ENCODE assay signal across 9 cellular contexts in the genomic region with DNA sequence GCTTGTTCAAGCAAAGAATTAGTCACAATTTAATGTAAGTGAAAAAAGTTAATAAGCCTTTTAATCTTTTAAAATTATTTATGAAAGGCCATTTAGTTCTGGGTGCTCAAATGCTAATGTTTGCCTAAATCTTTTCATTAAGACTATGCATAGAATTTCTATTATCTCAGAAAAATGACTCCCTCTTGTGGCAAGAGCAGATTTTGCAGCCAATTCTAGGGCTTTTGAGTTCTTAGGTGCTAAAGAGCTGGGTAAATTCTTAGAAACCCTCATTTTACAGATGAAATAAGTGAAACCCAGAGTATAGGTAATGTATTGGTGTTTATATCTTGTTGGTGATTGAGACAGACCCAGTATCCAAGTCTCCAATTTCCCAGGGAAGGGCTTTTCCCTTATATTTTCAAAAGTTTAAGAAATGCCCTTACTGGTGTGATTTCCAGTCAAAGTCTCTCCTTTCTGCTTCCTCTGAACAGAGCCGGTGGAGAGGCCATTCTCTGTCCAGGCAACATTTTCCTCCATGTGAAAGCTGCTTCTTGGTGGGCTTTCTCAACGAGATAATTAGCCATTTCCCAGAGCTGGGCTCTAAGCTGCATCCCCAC. TPM values are rescaled to one million over a fixed set of nuclear protein-coding genes. Genes with fewer than 3 reads are reported as not detected.
A peak's percentile ranks its signal among the peaks of the same experiment; 100 is the strongest.
DNase-seq lines count a peak whose midpoint lies in the region; ATAC-seq, FAIRE-seq and TF ChIP-seq lines count a peak whose summit lies in the region.
"Had no signal": no experiment of that assay in that cellular context is flagged by ENCODE, and none has a peak within 500 bp of the region (broad histone marks: within the 10 kb centered on the region; RNA-seq: fewer than 3 reads in every experiment).

No MANE protein-coding gene starts in this region.

- dilution Hi-C loops in IMR-90 (cut with HindIII; ENCODE audit: low sequenced_read_pairs, unreplicated experiment) = no loop called here

- POLR2A ChIA-PET in GM10248 (lab: Yijun Ruan, JAX) (interaction anchor here (0.7 kb wide), 1 partner anchor 13 kb away, joined by 5 read pairs; no protein-coding TSS in a partner anchor), IMR-90 (lab: Charles Lee; ENCODE audit: unreplicated experiment) (no interaction called here)

- no peak overlapping the region for H2BK20ac ChIP-seq in IMR-90 (ENCODE audit: low read depth, low read length)

- H3K4me3 Mint-ChIP-seq in mesothelial cell of epicardium = no peak overlapping the region

- H3K9me1 ChIP-seq in IMR-90 (ENCODE audit: insufficient read depth, low read length) = no peaks in the 10 kb centered on the region

- H3K27ac Mint-ChIP-seq in mesothelial cell of epicardium = no peak overlapping the region

- intact Hi-C loops in IMR-90 (cut with micrococcal nuclease) (loop anchor here (1.0 to 2.0 kb wide), 2 partner anchors 436 to 601 kb away; no protein-coding TSS in a partner anchor), dorsolateral prefrontal cortex (cut with DNase I) (loop anchor here in 1 of 2 donors (10.0 kb wide), 1 partner anchor 602 kb away; no protein-coding TSS in a partner anchor)

- peak; percentile 81 for ATAC-seq in IMR-90 (ENCODE audit: low read depth)
- ATAC-seq in HG03521 (IDR thresholded peaks at IDR 0.05; ENCODE audit: unreplicated experiment) = no peak

- no TSS peak for BruUV-seq in IMR-90 (replicated peaks; lab: Mats Ljungman, UMichigan)

- H3K4me3 ChIP-seq in IMR-90 (ENCODE audit: insufficient read depth, low read depth, low read length) (no peak overlapping the region), SU-DHL-6 (ENCODE audit: insufficient read depth, low read length, poor library complexity, severe bottlenecking) (no peak overlapping the region), dorsolateral prefrontal cortex (no peak overlapping the region)

- H4K5ac ChIP-seq in IMR-90 (ENCODE audit: low read depth, low read length) = no peak overlapping the region

- no peaks in the 10 kb centered on the region for H3K9me3 ChIP-seq in IMR-90 (ENCODE audit: control insufficient read depth, insufficient read depth, low read length)
- H3K9me3 ChIP-seq in SU-DHL-6 (ENCODE audit: insufficient read depth, low read length) = no peaks in the 10 kb centered on the region

- H3K9ac ChIP-seq in IMR-90 (ENCODE audit: low read depth, low read length) = no peak overlapping the region
- no peak overlapping the region for H3K9ac ChIP-seq in SU-DHL-6 (ENCODE audit: low read length)

- FAIRE-seq in urothelium cell line (lab: Jason Lieb, UNC) = no peak

- no peaks in the 10 kb centered on the region for H3K36me3 Mint-ChIP-seq in mesothelial cell of epicardium

- H2BK15ac ChIP-seq in IMR-90 (ENCODE audit: low read depth, low read length) = no peak overlapping the region

- no peak overlapping the region for H3K4me2 ChIP-seq in IMR-90 (ENCODE audit: low read depth, low read length)
- H3K4me2 ChIP-seq in SU-DHL-6 (ENCODE audit: low read depth, low read length, poor library complexity, severe bottlenecking) = no peak overlapping the region

- H3K9me2 ChIP-seq in SU-DHL-6 (replicated peaks; ENCODE audit: insufficient read depth, low read length) = no peaks in the 10 kb centered on the region

- peaks cover 22% of the 10 kb centered on the region for H3K27me3 Mint-ChIP-seq in mesothelial cell of epicardium (ENCODE audit: low read depth)

- H2AFZ ChIP-seq in IMR-90 (replicated peaks; ENCODE audit: low read length, poor library complexity) (no peak overlapping the region), SU-DHL-6 (ENCODE audit: low read depth, low read length, severe bottlenecking) (no peak overlapping the region)

- H3K27me3 ChIP-seq in IMR-90 (ENCODE audit: control insufficient read depth, insufficient read depth, low read length) = no peaks in the 10 kb centered on the region; the same call in none of the 2 replicates
- H3K27me3 ChIP-seq in SU-DHL-6 (ENCODE audit: low read length) = no peaks in the 10 kb centered on the region
- H3K27me3 ChIP-seq in dorsolateral prefrontal cortex = peaks cover 0 to 6% (median 0%) of the 10 kb centered on the region in 45 donors

- H2AK5ac ChIP-seq in IMR-90 (ENCODE audit: low read depth, low read length) = no peak overlapping the region

- no peak overlapping the region for H2BK120ac ChIP-seq in IMR-90 (ENCODE audit: low read depth, low read length)

- peak; percentile 18 for DNase-seq in AG08396 (ENCODE audit: low spot score)
- DNase-seq in GM10248 (ENCODE audit: extremely low spot score) = peak; percentile 23
- DNase-seq in IMR-90 = peak; percentile 44
- peak in 3 of 10 donors; percentile 6 to 69 (median 17) for DNase-seq in dorsolateral prefrontal cortex
- peak in 1 of 2 experiments; percentile 50 for DNase-seq in mesothelial cell of epicardium (ENCODE audit: low spot score in 2 of 2, unreplicated experiment in 2 of 2)
- DNase-seq in urothelium cell line (ENCODE audit: low spot score) = peak; percentile 12
- DNase-seq: left cardiac atrium had no signal

- no peak overlapping the region for H3K4ac ChIP-seq in IMR-90 (ENCODE audit: low read depth, low read length)

- no CpG with 5 or more reads among the region's 2 CpGs for WGBS in IMR-90 (ENCODE audit: extremely low coverage in 2 of 2, insufficient read length in 1 of 2), 2 experiments

- no peak overlapping the region for H4K8ac ChIP-seq in IMR-90 (ENCODE audit: low read depth in 2 of 2, low read length in 2 of 2)

- H3K4me1 ChIP-seq in IMR-90 (ENCODE audit: control insufficient read depth, insufficient read depth, low read length) = no peaks in the 10 kb centered on the region

- no peak overlapping the region for H3K56ac ChIP-seq in IMR-90 (ENCODE audit: extremely low read depth, insufficient read depth, low read length)

- no peak overlapping the region for H4K91ac ChIP-seq in IMR-90 (ENCODE audit: insufficient read depth, low read depth, low read length)

- TF ChIP-seq POLR2A in IMR-90 (IDR thresholded peaks at IDR 0.05; ENCODE audit: low read depth, low read length) = no peak

- H3K14ac ChIP-seq in IMR-90 (replicated peaks; ENCODE audit: low read depth, low read length) = no peak overlapping the region

- H3K23ac ChIP-seq in IMR-90 (ENCODE audit: low read depth, low read length) = no peak overlapping the region

- H4K20me1 ChIP-seq in IMR-90 (ENCODE audit: insufficient read depth, low read length) (no peaks in the 10 kb centered on the region), SU-DHL-6 (ENCODE audit: low read depth, low read length) (no peaks in the 10 kb centered on the region)

- H3K79me1 ChIP-seq in IMR-90 (ENCODE audit: low read depth in 1 of 2, low read length in 2 of 2) = no peaks in the 10 kb centered on the region

- in situ Hi-C loops in IMR-90 (cut with MboI; ENCODE audit: low sequenced_read_pairs) = no loop called here

- CTCF ChIA-PET in GM10248 (lab: Yijun Ruan, JAX) = interaction anchor here (0.6 to 3.6 kb wide), 24 partner anchors 9 to 1096 kb away, joined by 3 to 20 read pairs (median 4); no protein-coding TSS in a partner anchor
- CTCF ChIA-PET in IMR-90 (lab: Yijun Ruan, JAX) = interaction anchor here (0.6 to 1.1 kb wide), 8 partner anchors 12 to 441 kb away, joined by 3 to 6 read pairs (median 3); no protein-coding TSS in a partner anchor

- H2AK9ac ChIP-seq in IMR-90 (replicated peaks; ENCODE audit: low read depth, low read length, poor library complexity) = no peak overlapping the region

- H3K36me3 ChIP-seq in IMR-90 (ENCODE audit: control insufficient read depth, insufficient read depth, low read length) (no peaks in the 10 kb centered on the region), SU-DHL-6 (ENCODE audit: low read length) (no peaks in the 10 kb centered on the region)

- no peak overlapping the region for H2BK5ac ChIP-seq in IMR-90 (ENCODE audit: low read depth, low read length, poor library complexity, severe bottlenecking)

- H3K79me2 ChIP-seq in SU-DHL-6 (ENCODE audit: insufficient read depth, low read length) = no peaks in the 10 kb centered on the region

- H3K27ac ChIP-seq in IMR-90 (ENCODE audit: insufficient read depth, low read length) = no peak overlapping the region
- no peak overlapping the region for H3K27ac ChIP-seq in SU-DHL-6 (ENCODE audit: low read depth, low read length)
- H3K27ac ChIP-seq in dorsolateral prefrontal cortex = no peak overlapping the region

- H3K18ac ChIP-seq in IMR-90 (ENCODE audit: low read depth, low read length) = no peak overlapping the region

- H3F3A ChIP-seq in SU-DHL-6 (ENCODE audit: insufficient read depth) = no peaks in the 10 kb centered on the region

- no peaks in the 10 kb centered on the region for H3K9me3 Mint-ChIP-seq in mesothelial cell of epicardium

- TF ChIP-seq CTCF in GM10248 (IDR thresholded peaks at IDR 0.05; ENCODE audit: control extremely low read depth, extremely low read depth, low read depth, missing control alignments) (peak; percentile 64), IMR-90 (conservative IDR thresholded peaks at IDR 0.05; ENCODE audit: low read depth, low read length) (peak; percentile 66), SU-DHL-6 (IDR thresholded peaks at IDR 0.05; ENCODE audit: insufficient read depth, low read length, poor library complexity, severe bottlenecking) (peak; percentile 74), dorsolateral prefrontal cortex (IDR thresholded peaks at IDR 0.05 in 54 of 56, conservative IDR thresholded peaks at IDR 0.05 in 2 of 56; ENCODE audit: low read depth in 1 of 56, partially characterized antibody in 56 of 56) (peak; percentile 64 to 87 (median 77)), mesothelial cell of epicardium (IDR thresholded peaks at IDR 0.05; ENCODE audit: unreplicated experiment) (peak; percentile 81)

- peaks cover 15% of the 10 kb centered on the region for H3K4me1 Mint-ChIP-seq in mesothelial cell of epicardium

- peak; percentile 48 for TF ChIP-seq RAD21 in IMR-90 (IDR thresholded peaks at IDR 0.05; ENCODE audit: low read length)

TF ChIP-seq in IMR-90, 13 proteins besides CTCF, POLR2A, EP300 and RAD21:
- TF ChIP-seq BHLHE40 (IDR thresholded peaks at IDR 0.05; ENCODE audit: low read depth, low read length) (no peak), SMC3 (IDR thresholded peaks at IDR 0.05; ENCODE audit: low read depth, low read length) (peak; percentile 66)

RNA-seq across cellular contexts. Expression of gene PCSK5, which starts 24.1 kb away (rescaled TPM):
- total RNA-seq in IMR-90 (2012; rRNA removed) (2.8 and 3.0 TPM in 2 replicates), dorsolateral prefrontal cortex (10 to 100 TPM in 60 of 120 experiments, 1 to 10 TPM in 60; 4.3 to 23.1 (median 10.0) TPM), mesothelial cell of epicardium (13.5 to 15.7 TPM (median 14.6 TPM) in 3 replicates)
- 1.3 and 1.5 TPM in 2 replicates for polyA plus RNA-seq in IMR-90 (2012; rRNA removed)
- 0.86 and 1.6 TPM in 2 replicates for polyA plus RNA-seq in IMR-90 (2012; cell fraction: cytosol; rRNA removed)
- 1.7 and 2.4 TPM in 2 replicates for polyA plus RNA-seq in IMR-90 (2012; cell fraction: nucleus; rRNA removed; ENCODE audit: low replicate concordance)
